20 cellular contexts compared by ENCODE assay signal in genomic region chr6:48990746-48991145, GRCh38.
DNase-seq lines count a peak whose midpoint lies in the region; ATAC-seq and TF ChIP-seq lines count a peak whose summit lies in the region.
"Had no signal": no experiment of that assay in that cellular context is flagged by ENCODE, and none has a peak within 500 bp of the region (broad histone marks: within the 10 kb centered on the region; RNA-seq: fewer than 3 reads in every experiment).

No MANE protein-coding gene starts in this region.

- H3K27me3 ChIP-seq in Karpas-422 (ENCODE audit: low read length) (no peaks in the 10 kb centered on the region), trophoblast cell (ENCODE audit: insufficient read depth, low read length) (no peaks in the 10 kb centered on the region)

- no peak overlapping the region for H3K9ac ChIP-seq in Karpas-422 (ENCODE audit: low read length)
- peak overlapping the region; percentile 15 for H3K9ac ChIP-seq in trophoblast cell (ENCODE audit: low read length)

- TF ChIP-seq CTCF in WI38 (IDR thresholded peaks at IDR 0.05; ENCODE audit: low read depth, low read length) (no peak), chondrocyte (IDR thresholded peaks at IDR 0.05) (no peak), progenitor cell of endocrine pancreas (IDR thresholded peaks at IDR 0.05; ENCODE audit: unreplicated experiment) (no peak)

- H3K4me1 Mint-ChIP-seq in chondrocyte (ENCODE audit: low read depth) (peaks cover 3% of the 10 kb centered on the region), progenitor cell of endocrine pancreas (ENCODE audit: low read depth) (peaks cover 2% of the 10 kb centered on the region)
- H3K4me1 Mint-ChIP-seq: CD4-positive, CD25-positive, alpha-beta regulatory T cell; H9 had no signal

- H3K18ac ChIP-seq in trophoblast cell (ENCODE audit: low read length): no peak overlapping the region

- H3K79me2 ChIP-seq in Karpas-422 (ENCODE audit: low read length): no peaks in the 10 kb centered on the region
- H3K79me2 ChIP-seq in trophoblast cell (ENCODE audit: control insufficient read depth, insufficient read depth, low read length, poor library complexity): no peaks in the 10 kb centered on the region

- H3K36me3 Mint-ChIP-seq in chondrocyte (ENCODE audit: low read depth): no peaks in the 10 kb centered on the region
- no peaks in the 10 kb centered on the region for H3K36me3 Mint-ChIP-seq in progenitor cell of endocrine pancreas (ENCODE audit: insufficient read depth)
- H3K36me3 Mint-ChIP-seq: CD4-positive, CD25-positive, alpha-beta regulatory T cell had no signal

- H3K4me1 ChIP-seq in Karpas-422 (ENCODE audit: low read length): no peaks in the 10 kb centered on the region
- H3K4me1 ChIP-seq in trophoblast cell (ENCODE audit: control insufficient read depth in 1 of 2, insufficient read depth in 2 of 2, low read length in 2 of 2): no peaks in the 10 kb centered on the region
- H3K4me1 ChIP-seq: A549, Caco-2 had no signal

- H3K27me3 Mint-ChIP-seq in chondrocyte (ENCODE audit: low read depth) (no peaks in the 10 kb centered on the region), progenitor cell of endocrine pancreas (no peaks in the 10 kb centered on the region)
- H3K27me3 Mint-ChIP-seq: CD4-positive, CD25-positive, alpha-beta regulatory T cell had no signal

- H4K8ac ChIP-seq in trophoblast cell (ENCODE audit: low read depth, low read length): no peak overlapping the region

- H3K9me3 Mint-ChIP-seq in chondrocyte (ENCODE audit: low read depth) (peaks cover 21% of the 10 kb centered on the region), progenitor cell of endocrine pancreas (ENCODE audit: low read depth) (peaks cover 3% of the 10 kb centered on the region)

- H3K23ac ChIP-seq in trophoblast cell (ENCODE audit: low read length): no peak overlapping the region

- H2BK12ac ChIP-seq in trophoblast cell (ENCODE audit: low read length): no peak overlapping the region

- no peak overlapping the region for H3K14ac ChIP-seq in trophoblast cell (ENCODE audit: low read length)

- H3K4me2 ChIP-seq in Karpas-422 (ENCODE audit: low read depth, low read length, poor library complexity, severe bottlenecking) (peak overlapping the region; percentile 35), trophoblast cell (ENCODE audit: low read length) (no peak overlapping the region)
- H3K4me2 ChIP-seq: A549 had no signal

- H2BK5ac ChIP-seq in trophoblast cell (ENCODE audit: low read depth, low read length, poor library complexity): no peak overlapping the region

- no peak overlapping the region for H2AK5ac ChIP-seq in trophoblast cell (ENCODE audit: low read length)

- no peaks in the 10 kb centered on the region for H4K20me1 ChIP-seq in Karpas-422 (ENCODE audit: insufficient read depth, low read depth, low read length)

- no peak overlapping the region for H4K12ac ChIP-seq in trophoblast cell (ENCODE audit: low read depth, low read length)

- ATAC-seq in HG03520 (IDR thresholded peaks at IDR 0.05; ENCODE audit: unreplicated experiment): no peak
- ATAC-seq: A549 had no signal

- H3K36me3 ChIP-seq in Karpas-422 (ENCODE audit: insufficient read depth, low read length) (no peaks in the 10 kb centered on the region), trophoblast cell (ENCODE audit: control insufficient read depth in 1 of 2, insufficient read depth in 2 of 2, low read length in 2 of 2) (no peaks in the 10 kb centered on the region)

- no peaks in the 10 kb centered on the region for H3K9me3 ChIP-seq in Karpas-422 (ENCODE audit: low read length)
- no peaks in the 10 kb centered on the region for H3K9me3 ChIP-seq in trophoblast cell (ENCODE audit: insufficient read depth, low read depth, low read length)
- H3K9me3 ChIP-seq: A549, Caco-2 had no signal

- H3K27ac Mint-ChIP-seq in chondrocyte (ENCODE audit: unreplicated experiment) (no peak overlapping the region), progenitor cell of endocrine pancreas (no peak overlapping the region)
- H3K27ac Mint-ChIP-seq: CD4-positive, CD25-positive, alpha-beta regulatory T cell; H9 had no signal

- H2BK120ac ChIP-seq in trophoblast cell (ENCODE audit: insufficient read depth, low read length, poor library complexity): no peak overlapping the region

- DNase-seq in EL (peak; percentile 10), Karpas-422 (no peak), trophoblast cell (no peak), chondrocyte (ENCODE audit: low spot score) (no peak), progenitor cell of endocrine pancreas (ENCODE audit: low spot score, unreplicated experiment) (no peak)
- DNase-seq: AML-193; Caco-2; CD4-positive, CD25-positive, alpha-beta regulatory T cell; DMS153; H9; KBM-7; NCI-H1105; NCI-H1694 treated with DMSO at 0.1 percent for 48 hours; NCI-H69; RPMI8226; SIG-M5; SW 1271 had no signal

- no peaks in the 10 kb centered on the region for H3K9me2 ChIP-seq in Karpas-422 (replicated peaks; ENCODE audit: insufficient read depth, low read length)

- H4K91ac ChIP-seq in trophoblast cell (ENCODE audit: low read depth, low read length): no peak overlapping the region

- H3K79me1 ChIP-seq in trophoblast cell (ENCODE audit: low read length): no peaks in the 10 kb centered on the region

- H3K4ac ChIP-seq in trophoblast cell (ENCODE audit: low read depth, low read length): no peak overlapping the region

- H3K4me3 ChIP-seq in Karpas-422 (ENCODE audit: low read length): peak overlapping the region; percentile 15; the same call in 1 of the 2 replicates
- H3K4me3 ChIP-seq in WI38 (ENCODE audit: low read depth, low read length): peak overlapping the region; percentile 39
- H3K4me3 ChIP-seq in trophoblast cell (ENCODE audit: low read depth, low read length): no peak overlapping the region
- H3K4me3 ChIP-seq: A549 had no signal

- H3K27ac ChIP-seq in Karpas-422 (ENCODE audit: low read length) (no peak overlapping the region), trophoblast cell (ENCODE audit: low read depth, low read length) (no peak overlapping the region)
- H3K27ac ChIP-seq: A549 had no signal

- H2AFZ ChIP-seq in Karpas-422 (ENCODE audit: low read length) (no peak overlapping the region), trophoblast cell (ENCODE audit: insufficient read depth, low read length, poor library complexity) (no peak overlapping the region)

- no CpG with 5 or more reads among the region's 5 CpGs for WGBS in trophoblast cell (ENCODE audit: extremely low coverage, insufficient coverage, insufficient read length)

- H3K4me3 Mint-ChIP-seq in chondrocyte (ENCODE audit: unreplicated experiment): no peak overlapping the region
- no peak overlapping the region for H3K4me3 Mint-ChIP-seq in progenitor cell of endocrine pancreas (ENCODE audit: low read depth)
- H3K4me3 Mint-ChIP-seq: CD4-positive, CD25-positive, alpha-beta regulatory T cell; H9 had no signal
